1 cellular context compared by ENCODE assay signal in genomic region chr16:65548470-65548869, GRCh38.
TF ChIP-seq lines count a peak whose summit lies in the region.

No MANE protein-coding gene starts in this region.

TF ChIP-seq in WTC11, 78 proteins besides CTCF, POLR2A, EP300 and RAD21:
- TF ChIP-seq AFF4 (CRISPR knock-in tag; IDR thresholded peaks at IDR 0.05; ENCODE audit: borderline replicate concordance) = no peak
- no peak for TF ChIP-seq TCF7 (CRISPR knock-in tag; IDR thresholded peaks at IDR 0.05; ENCODE audit: low read depth)
- TF ChIP-seq ZNF671 (CRISPR knock-in tag; IDR thresholded peaks at IDR 0.05) = no peak
- no peak for TF ChIP-seq JAZF1 (CRISPR knock-in tag; IDR thresholded peaks at IDR 0.05)
- no peak for TF ChIP-seq ZNF512 (CRISPR knock-in tag; IDR thresholded peaks at IDR 0.05; ENCODE audit: borderline replicate concordance)
- no peak for TF ChIP-seq FOXP4 (CRISPR knock-in tag; IDR thresholded peaks at IDR 0.05)
- no peak for TF ChIP-seq IRF2 (CRISPR knock-in tag; IDR thresholded peaks at IDR 0.05; ENCODE audit: borderline replicate concordance, low read depth)
